In the genomic region with DNA sequence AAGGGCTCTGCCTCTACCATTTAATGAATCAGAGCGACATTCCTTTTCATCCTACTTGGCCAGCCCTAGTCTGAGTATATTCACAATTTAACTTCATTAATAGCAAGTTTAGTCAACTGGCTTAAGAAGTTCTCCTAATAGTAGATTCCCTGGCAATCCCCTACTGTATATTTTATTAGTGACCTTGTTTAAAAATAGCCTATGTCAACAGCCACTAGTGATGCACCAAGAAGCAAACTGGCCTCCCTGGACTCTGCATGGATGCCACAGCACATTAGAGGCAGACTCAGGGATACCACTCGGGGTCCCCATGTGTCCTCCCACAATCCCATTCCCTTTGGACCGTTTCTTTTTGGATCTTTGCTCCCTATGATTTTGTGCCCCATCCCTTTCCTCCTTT, we compare ENCODE assay signal across 16 cellular contexts.
DNase-seq lines count a peak whose midpoint lies in the region; ATAC-seq and TF ChIP-seq lines count a peak whose summit lies in the region.
"Had no signal": no experiment of that assay in that cellular context is flagged by ENCODE, and none has a peak within 500 bp of the region (broad histone marks: within the 10 kb centered on the region; RNA-seq: fewer than 3 reads in every experiment).

No MANE protein-coding gene starts in this region.

- ATAC-seq in Right ventricle myocardium inferior (peak; percentile 66), left ventricle myocardium superior (peak; percentile 68), HG02642 (IDR thresholded peaks at IDR 0.05; ENCODE audit: poor library complexity, unreplicated experiment) (no peak)

- H3K36me3 ChIP-seq in cardiac muscle cell, result no peaks in the 10 kb centered on the region

- peak overlapping the region; percentile 20 for H3K27ac ChIP-seq in cardiac muscle cell
- H3K27ac ChIP-seq: 22Rv1, C4-2B, GM23248, HL-60 had no signal

- no peak overlapping the region for H3K4me3 Mint-ChIP-seq in activated CD4-positive, alpha-beta memory T cell treated with anti-CD3 and anti-CD28 coated beads for 36 hours

- H3K36me3 Mint-ChIP-seq in activated CD4-positive, alpha-beta memory T cell treated with anti-CD3 and anti-CD28 coated beads for 36 hours, result no peaks in the 10 kb centered on the region
- H3K36me3 Mint-ChIP-seq: CD4-positive, alpha-beta memory T cell had no signal

- TF ChIP-seq CTCF in cardiac muscle cell (IDR thresholded peaks at IDR 0.05; ENCODE audit: low read depth, low read length), result no peak

- H3K27me3 ChIP-seq in cardiac muscle cell, result no peaks in the 10 kb centered on the region

- no peaks in the 10 kb centered on the region for H3K4me1 Mint-ChIP-seq in activated CD4-positive, alpha-beta memory T cell treated with anti-CD3 and anti-CD28 coated beads for 36 hours (ENCODE audit: low read depth)

- H3K27me3 Mint-ChIP-seq in activated CD4-positive, alpha-beta memory T cell treated with anti-CD3 and anti-CD28 coated beads for 36 hours, result peaks cover 5% of the 10 kb centered on the region

- peaks cover 17% of the 10 kb centered on the region for H3K4me1 ChIP-seq in cardiac muscle cell (ENCODE audit: low read depth)

- no peak overlapping the region for H3K27ac Mint-ChIP-seq in activated CD4-positive, alpha-beta memory T cell treated with anti-CD3 and anti-CD28 coated beads for 36 hours

- CTCF ChIA-PET in activated CD4-positive, alpha-beta memory T cell treated with anti-CD3 and anti-CD28 coated beads for 36 hours (lab: Charles Lee), result no interaction called here

- peaks cover 2% of the 10 kb centered on the region for H3K9me3 Mint-ChIP-seq in activated CD4-positive, alpha-beta memory T cell treated with anti-CD3 and anti-CD28 coated beads for 36 hours

- no peak overlapping the region for H3K4me3 ChIP-seq in cardiac muscle cell
- H3K4me3 ChIP-seq: GM23248 had no signal

- POLR2A ChIA-PET in activated CD4-positive, alpha-beta memory T cell treated with anti-CD3 and anti-CD28 coated beads for 36 hours (lab: Charles Lee), result interaction anchor here (0.5 kb wide), 1 partner anchor 294 kb away, joined by 3 read pairs; no protein-coding TSS in a partner anchor

- H3K9me3 ChIP-seq in cardiac muscle cell (ENCODE audit: low read depth), result no peaks in the 10 kb centered on the region

- intact Hi-C loops in Right ventricle myocardium inferior (cut with DNase I) (loop anchor here (5.0 kb wide), 1 partner anchor 47 kb away; no protein-coding TSS in a partner anchor), cardiac septum (cut with DNase I) (no loop called here), left ventricle myocardium superior (cut with micrococcal nuclease) (no loop called here)
- intact Hi-C loops in activated CD4-positive, alpha-beta memory T cell treated with anti-CD3 and anti-CD28 coated beads for 36 hours (cut with micrococcal nuclease), result no loop called here

- no peak for DNase-seq in Right ventricle myocardium inferior (ENCODE audit: missing footprints)
- DNase-seq in cardiac septum (ENCODE audit: low spot score), result no peak
- DNase-seq in cardiac muscle cell (ENCODE audit: low read depth in 1 of 2, low spot score in 1 of 2), result peak in 1 of 2 donors; percentile 21
- DNase-seq in left ventricle myocardium superior, result no peak
- DNase-seq in RPMI8226, result no peak
- DNase-seq in AG20443 (ENCODE audit: low spot score), result no peak
- no peak for DNase-seq in activated CD4-positive, alpha-beta memory T cell treated with anti-CD3 and anti-CD28 coated beads for 36 hours
- DNase-seq: AML-193; CD4-positive, alpha-beta memory T cell; DMS79; GM23248; H7 had no signal
